In the genomic region with DNA sequence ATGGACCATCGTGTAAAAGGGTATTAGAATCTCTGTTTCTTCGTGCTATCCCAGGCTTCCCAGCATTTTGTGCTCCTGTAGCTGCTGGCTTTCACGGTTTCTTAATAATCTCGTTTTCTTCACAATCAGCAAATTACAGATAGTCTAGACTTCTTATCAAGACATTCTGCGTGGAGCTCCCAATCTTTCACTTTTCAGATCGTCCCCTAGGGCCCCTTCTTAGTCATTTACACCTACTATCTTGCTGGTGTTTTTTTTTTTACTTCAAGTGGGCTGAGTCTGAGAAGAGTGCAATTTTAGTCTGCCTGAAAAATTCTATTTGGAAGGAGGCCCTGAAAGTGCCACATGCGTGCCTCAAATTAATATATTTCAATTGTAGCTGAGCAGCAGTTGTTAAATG, we compare ENCODE assay signal across 27 cellular contexts.
"Had no signal": no experiment of that assay in that cellular context is flagged by ENCODE, and none has a peak within 500 bp of the region (broad histone marks: within the 10 kb centered on the region; RNA-seq: fewer than 3 reads in every experiment).

No MANE protein-coding gene starts in this region.

- H3K27ac ChIP-seq: body of pancreas, coronary artery, dorsolateral prefrontal cortex, gastroesophageal sphincter, hepatocyte, stomach, thyroid gland, upper lobe of left lung, vagina had no signal

- H3K4me2 ChIP-seq: hepatocyte had no signal

- H3K4me1 ChIP-seq: body of pancreas, gastroesophageal sphincter, thyroid gland, upper lobe of left lung, vagina had no signal

- H3K27me3 ChIP-seq: dorsolateral prefrontal cortex, gastroesophageal sphincter, hepatocyte, stomach, thyroid gland, upper lobe of left lung, vagina had no signal

- DNase-seq: activated B cell treated with CpG ODN at 0.5 μM for 24 hours; activated CD4-positive, alpha-beta T cell treated with anti-CD3 and anti-CD28 coated beads, Interleukin-2, amount 50 U/mL, for 1 hour; activated CD8-positive, alpha-beta memory T cell treated with anti-CD3 and anti-CD28 coated beads, Interleukin-2, amount 10 ng/mL, durations not matched to agents 7 days and 5 days; activated CD8-positive, alpha-beta T cell treated with anti-CD3 and anti-CD28 coated beads for 36 hours; activated naive CD4-positive, alpha-beta T cell; activated T-cell treated with anti-CD3 and anti-CD28 coated beads, Interleukin-2, amount 50 U/mL, for 48 hours; body of pancreas; dorsolateral prefrontal cortex; effector memory CD4-positive, alpha-beta T cell; left ventricle myocardium superior; midbrain; naive thymus-derived CD8-positive, alpha-beta T cell; posterior cingulate gyrus; small intestine; stimulated activated CD4-positive, alpha-beta T cell treated with anti-CD3 and anti-CD28 coated beads, Interleukin-1b, Interleukin-23, amount 100 ng/mL, for 48 hours; stimulated activated CD4-positive, alpha-beta T cell treated with anti-CD3 and anti-CD28 coated beads, Interleukin-4, amount 100 ng/mL, for 4 hours; stimulated activated CD8-positive, alpha-beta memory T cell treated with anti-CD3 and anti-CD28 coated beads, Interleukin-4, amount 100 ng/mL, for 48 hours; stomach; T-helper 1 cell; thyroid gland; upper lobe of left lung had no signal

- ATAC-seq: activated CD8-positive, alpha-beta memory T cell treated with anti-CD3 and anti-CD28 coated beads, Interleukin-2, amount 10 ng/mL, durations not matched to agents 7 days and 5 days; activated CD8-positive, alpha-beta T cell treated with anti-CD3 and anti-CD28 coated beads for 36 hours; body of pancreas; gastroesophageal sphincter; left ventricle myocardium superior; naive thymus-derived CD8-positive, alpha-beta T cell; sciatic nerve; stimulated activated memory B cell treated with anti-CD40 and anti-IgM and Interleukin-4, amounts not matched to agents 10 μg/mL and 1 μg/mL and 100 μg/mL, for 72 hours had no signal

- H3K4me3 ChIP-seq: body of pancreas, coronary artery, dorsolateral prefrontal cortex, gastroesophageal sphincter, hepatocyte, stomach, thyroid gland, upper lobe of left lung, vagina had no signal

- H2AFZ ChIP-seq: hepatocyte had no signal

- H3K79me2 ChIP-seq: hepatocyte had no signal

- H3K9me3 ChIP-seq: body of pancreas, gastroesophageal sphincter, stomach, thyroid gland, upper lobe of left lung, vagina had no signal

- H3K36me3 ChIP-seq: gastroesophageal sphincter, stomach, thyroid gland, upper lobe of left lung, vagina had no signal
